1 cellular context compared by ENCODE assay signal in genomic region chr3:197709135-197709534, GRCh38.
TF ChIP-seq lines count a peak whose summit lies in the region.

No MANE protein-coding gene starts in this region.

TF ChIP-seq in K562, 482 proteins besides CTCF, POLR2A, EP300 and RAD21:
- TF ChIP-seq GATAD2B (IDR thresholded peaks at IDR 0.05; ENCODE audit: borderline replicate concordance) = no peak
- TF ChIP-seq ZBTB33 (CRISPR knock-in tag; IDR thresholded peaks at IDR 0.05) = peak; percentile 74
- no peak for TF ChIP-seq KHSRP (IDR thresholded peaks at IDR 0.05)
- no peak for TF ChIP-seq ZNF121 (CRISPR knock-in tag; conservative IDR thresholded peaks at IDR 0.05)
